Comparison of ENCODE assay signal across 8 cellular contexts in the genomic region with DNA sequence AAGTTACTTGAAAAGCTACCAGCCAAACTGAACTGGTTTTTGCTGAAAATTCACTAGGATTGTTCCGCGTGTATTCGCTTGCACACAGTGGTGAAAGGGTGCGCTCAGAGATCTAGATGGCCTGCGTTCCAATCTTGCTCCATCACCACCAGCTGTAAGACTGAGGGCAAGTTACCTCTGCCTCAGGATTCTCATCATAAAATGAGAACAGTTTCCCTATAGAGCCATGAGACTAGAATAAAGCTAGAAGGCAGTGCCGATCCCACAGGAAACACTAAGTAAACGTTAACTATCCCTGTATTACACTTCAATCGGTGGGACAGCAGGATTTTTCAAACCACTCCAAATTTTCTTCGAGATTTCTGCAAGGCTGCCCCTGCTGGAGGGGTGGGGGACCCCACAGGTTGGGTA. TPM values are rescaled to one million over a fixed set of nuclear protein-coding genes. Genes with fewer than 3 reads are reported as not detected.
DNase-seq lines count a peak whose midpoint lies in the region; ATAC-seq and TF ChIP-seq lines count a peak whose summit lies in the region.

No MANE protein-coding gene starts in this region.

- H3K9me3 ChIP-seq in AG04450 (ENCODE audit: control insufficient read depth, insufficient read depth, low read length) (no peaks in the 10 kb centered on the region), ascending aorta (no peaks in the 10 kb centered on the region), lower lobe of right lung (no peaks in the 10 kb centered on the region), uterus (no peaks in the 10 kb centered on the region)

- DNase-seq in AG04450 (ENCODE audit: low read depth, low spot score) (no peak), HEK293T (ENCODE audit: extremely low spot score) (peak; percentile 12), ascending aorta (ENCODE audit: low spot score in 2 of 2) (no peak), lower lobe of right lung (no peak), uterus (no peak), NCI-H2081 (lab: John Stamatoyannopoulos, UW) (no peak), DMS153 (lab: John Stamatoyannopoulos, UW) (no peak), foreskin melanocyte (no peak)

- CTCF ChIA-PET in AG04450 (lab: Charles Lee), result interaction anchor here (0.5 to 5.4 kb wide), 4 partner anchors 10 to 214 kb away, joined by 4 to 30 read pairs (median 7); a partner anchor contains a TSS
- CTCF ChIA-PET in HEK293T (lab: Yijun Ruan, JAX), result interaction anchor here (0.6 to 2.0 kb wide), 3 partner anchors 11 to 221 kb away, joined by 4 to 6 read pairs (median 5); no protein-coding TSS in a partner anchor

- no peaks in the 10 kb centered on the region for H3K36me3 ChIP-seq in ascending aorta
- no peaks in the 10 kb centered on the region for H3K36me3 ChIP-seq in lower lobe of right lung
- no peaks in the 10 kb centered on the region for H3K36me3 ChIP-seq in uterus

- ATAC-seq in lower lobe of right lung, result no peak

- H3K4me1 ChIP-seq in ascending aorta (peaks cover 0 to 6% of the 10 kb centered on the region in 2 donors), lower lobe of right lung (peaks cover 24% of the 10 kb centered on the region), uterus (no peaks in the 10 kb centered on the region)

- TF ChIP-seq POLR2A in uterus (IDR thresholded peaks at IDR 0.05), result no peak

- H3K27me3 ChIP-seq in AG04450 (ENCODE audit: control insufficient read depth, insufficient read depth, low read length), result no peaks in the 10 kb centered on the region
- H3K27me3 ChIP-seq in ascending aorta, result no peaks in the 10 kb centered on the region
- H3K27me3 ChIP-seq in lower lobe of right lung (ENCODE audit: low read depth), result no peaks in the 10 kb centered on the region
- no peaks in the 10 kb centered on the region for H3K27me3 ChIP-seq in uterus

- intact Hi-C loops in ascending aorta (cut with DNase I), result loop anchor here (2.0 to 5.0 kb wide), 3 partner anchors 60 to 490 kb away; a partner anchor contains a TSS
- intact Hi-C loops in lower lobe of right lung (cut with DNase I), result no loop called here
- intact Hi-C loops in uterus (cut with DNase I; ENCODE audit: low total_unique reads), result no loop called here

- POLR2A ChIA-PET in AG04450 (lab: Yijun Ruan, JAX), result interaction anchor here (0.6 to 1.0 kb wide), 4 partner anchors 10 to 858 kb away, joined by 3 to 4 read pairs (median 4); a partner anchor contains a TSS
- POLR2A ChIA-PET in HEK293T (lab: Yijun Ruan, JAX), result interaction anchor here (0.9 to 2.8 kb wide), 7 partner anchors 11 to 214 kb away, joined by 3 to 18 read pairs (median 6); a partner anchor contains a TSS

- TF ChIP-seq CTCF in AG04450 (IDR thresholded peaks at IDR 0.05; ENCODE audit: low read depth, low read length), result 0 out of 2 replicates have a peak, but pooled peaks have one; percentile 25
- TF ChIP-seq CTCF in ascending aorta (IDR thresholded peaks at IDR 0.05), result peak in 1 of 3 experiments; percentile 22
- peak; percentile 21 for TF ChIP-seq CTCF in lower lobe of right lung (IDR thresholded peaks at IDR 0.05)
- peak in 1 of 4 experiments; percentile 20 for TF ChIP-seq CTCF in uterus (IDR thresholded peaks at IDR 0.05)

- H3K4me3 ChIP-seq in AG04450 (ENCODE audit: low read depth, low read length) (peak overlapping the region; percentile 74), ascending aorta (peak overlapping the region; percentile 60 to 90), lower lobe of right lung (peak overlapping the region; percentile 96), uterus (peak overlapping the region; percentile 79 to 89)

- peak overlapping the region; percentile 82 for H3K27ac ChIP-seq in AG04450 (ENCODE audit: low read depth, low read length)
- H3K27ac ChIP-seq in ascending aorta, result peak overlapping the region; percentile 94 to 95
- H3K27ac ChIP-seq in lower lobe of right lung, result peak overlapping the region; percentile 93
- peak overlapping the region; percentile 92 to 94 for H3K27ac ChIP-seq in uterus

TF ChIP-seq in HEK293T, 16 proteins besides CTCF, POLR2A, EP300 and RAD21:
- TF ChIP-seq L3MBTL2 (conservative IDR thresholded peaks at IDR 0.05) (no peak), FOXM1 (IDR thresholded peaks at IDR 0.05; ENCODE audit: borderline replicate concordance) (no peak), ARNT (IDR thresholded peaks at IDR 0.05) (no peak), HDGF (IDR thresholded peaks at IDR 0.05; ENCODE audit: borderline replicate concordance) (no peak), FOXK2 (IDR thresholded peaks at IDR 0.05) (no peak)

RNA-seq across cellular contexts. Expression of a gene that starts 0.8 kb away (rescaled TPM):
- polyA plus RNA-seq in AG04450 (2011; rRNA removed), result 101 and 121 TPM in 2 replicates
- polyA minus RNA-seq in AG04450 (2011; rRNA and poly(A)+ RNA removed), result 143 and 202 TPM in 2 replicates
- total RNA-seq in ascending aorta (93.8 TPM), lower lobe of right lung (63.8 TPM), uterus (10 to 100 TPM; 53.8 to 82.7 (median 73.3) TPM)
